In genomic region chr1:16061989-16062686, GRCh38 we compare ENCODE assay signal across 6 cellular contexts. TPM values are rescaled to one million over a fixed set of nuclear protein-coding genes. Genes with fewer than 3 reads are reported as not detected.
"Had no signal": no experiment of that assay in that cellular context is flagged by ENCODE, and none has a peak within 500 bp of the region (broad histone marks: within the 10 kb centered on the region; RNA-seq: fewer than 3 reads in every experiment).

No MANE protein-coding gene starts in this region.

RNA-seq across cellular contexts. Expression of gene CLCNKB, which starts 18.6 kb away (rescaled TPM):
- total RNA-seq: HT-29, IMR-90 had no signal

RNA-seq across cellular contexts. Expression of gene CLCNKA, which starts 40.3 kb away (rescaled TPM):
- total RNA-seq: HT-29, IMR-90 had no signal

RNA-seq across cellular contexts. Expression of gene HSPB7, which starts 44.3 kb away (rescaled TPM):
- total RNA-seq: GM23338, H1, H9, HT-29 had no signal
- polyA plus RNA-seq: H1 had no signal

RNA-seq across cellular contexts. Expression of gene SRARP, which starts 58.1 kb away (rescaled TPM):
- total RNA-seq: GM23338, H1, H9, HT-29, IMR-90, K562 had no signal
- polyA plus RNA-seq: GM23338, H1, IMR-90, K562 had no signal
